24 cellular contexts compared by ENCODE assay signal in genomic region chr16:69029121-69029520, GRCh38.
"Had no signal": no experiment of that assay in that cellular context is flagged by ENCODE, and none has a peak within 500 bp of the region (broad histone marks: within the 10 kb centered on the region; RNA-seq: fewer than 3 reads in every experiment).

No MANE protein-coding gene starts in this region.

- H3K4me1 ChIP-seq: esophagus muscularis mucosa, foreskin keratinocyte, gastroesophageal sphincter, left lung, lower lobe of right lung had no signal

- H3K9me3 ChIP-seq: esophagus muscularis mucosa, gastroesophageal sphincter, heart right ventricle, left lung, lower lobe of right lung, mucosa of descending colon had no signal

- H3K27me3 ChIP-seq: dorsolateral prefrontal cortex, esophagus muscularis mucosa, foreskin keratinocyte, gastroesophageal sphincter, heart right ventricle, left lung had no signal

- H3K27ac ChIP-seq: coronary artery, dorsolateral prefrontal cortex, esophagus muscularis mucosa, foreskin keratinocyte, gastroesophageal sphincter, heart right ventricle, left lung, lower lobe of right lung had no signal

- FAIRE-seq: colon, endothelial cell of umbilical vein, frontal cortex, islet of Langerhans, keratinocyte had no signal

- ATAC-seq: foreskin keratinocyte, gastroesophageal sphincter, heart right ventricle, left cardiac atrium, left lung, left ventricle myocardium superior, lower lobe of right lung, mucosa of descending colon had no signal

- DNase-seq: dermis blood vessel endothelial cell; dorsolateral prefrontal cortex; effector CD4-positive, alpha-beta T cell; effector memory CD4-positive, alpha-beta T cell; foreskin keratinocyte; glutamatergic neuron; head of caudate nucleus; heart right ventricle; hippocampal formation; left cardiac atrium; left lung; left ventricle myocardium superior; lower lobe of right lung; mesenchymal stem cell; mucosa of descending colon; naive B cell had no signal

- H3K4me3 ChIP-seq: coronary artery, dorsolateral prefrontal cortex, esophagus muscularis mucosa, gastroesophageal sphincter, heart right ventricle, left lung, lower lobe of right lung, mucosa of descending colon had no signal
